10 cellular contexts compared by ENCODE assay signal in genomic region chr21:36483095-36483494, GRCh38. TPM values are rescaled to one million over a fixed set of nuclear protein-coding genes. Genes with fewer than 3 reads are reported as not detected.
"Had no signal": no experiment of that assay in that cellular context is flagged by ENCODE, and none has a peak within 500 bp of the region (broad histone marks: within the 10 kb centered on the region; RNA-seq: fewer than 3 reads in every experiment).

No MANE protein-coding gene starts in this region.

- ATAC-seq: HCT116 had no signal

- H3K27ac Mint-ChIP-seq: HFFc6 had no signal

- H3K9me3 ChIP-seq: HAP-1 had no signal

- H3K9ac ChIP-seq: GM23248 had no signal

- H3K9me3 Mint-ChIP-seq: HFFc6 had no signal

- H3K4me3 ChIP-seq: GM23248, HAP-1 had no signal

- H3K27ac ChIP-seq: GM23248, HL-60 had no signal

- H3K36me3 ChIP-seq: HAP-1 had no signal

- DNase-seq: GM23248, GOT3, H7, HFFc6, IMR-90 had no signal

- H2AFZ ChIP-seq: GM23248 had no signal

- H3K4me1 ChIP-seq: HAP-1 had no signal

- H3K4me3 Mint-ChIP-seq: HFFc6 had no signal

RNA-seq across cellular contexts. Expression of gene CLDN14, which starts 3.2 kb away (rescaled TPM):
- total RNA-seq: GM23248, H4, H7, HT1080, IMR-90 had no signal
- polyA plus RNA-seq: GM23248, IMR-90 had no signal
